13 cellular contexts compared by ENCODE assay signal in the genomic region with DNA sequence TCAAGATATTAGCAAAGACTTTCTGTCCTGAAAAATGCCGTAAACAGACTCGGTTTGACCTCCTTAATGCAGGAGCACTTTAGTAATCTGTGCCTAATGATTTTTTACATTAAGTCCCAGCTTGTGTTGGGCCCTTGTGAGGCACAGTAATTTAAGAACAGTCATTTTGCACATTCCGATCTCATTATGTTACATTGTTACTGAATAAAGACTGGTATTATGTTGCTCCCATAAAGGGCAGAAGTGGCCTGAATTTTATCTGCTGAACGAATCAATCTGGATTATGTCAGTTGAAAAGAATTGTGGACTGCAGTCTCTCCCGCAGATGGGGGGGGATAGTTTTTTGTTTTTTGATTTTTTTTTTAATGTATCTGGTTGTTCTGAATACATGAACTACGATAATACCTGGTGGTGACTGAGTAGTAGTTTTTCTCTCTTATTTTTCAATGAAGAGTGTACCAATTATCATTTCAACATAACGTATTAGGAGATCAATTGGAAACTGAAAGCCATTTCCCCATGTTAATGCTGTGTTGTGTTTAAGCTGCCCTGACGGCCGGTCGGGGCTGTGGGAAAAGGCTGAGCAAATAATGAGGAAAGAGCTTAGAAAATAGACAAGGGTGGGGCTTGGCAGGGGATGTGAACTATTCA.
DNase-seq lines count a peak whose midpoint lies in the region; ATAC-seq and TF ChIP-seq lines count a peak whose summit lies in the region.
"Had no signal": no experiment of that assay in that cellular context is flagged by ENCODE, and none has a peak within 500 bp of the region (broad histone marks: within the 10 kb centered on the region; RNA-seq: fewer than 3 reads in every experiment).

No MANE protein-coding gene starts in this region.

- TF ChIP-seq CTCF in RWPE2 (IDR thresholded peaks at IDR 0.05; ENCODE audit: poor library complexity, severe bottlenecking) (no peak), foreskin fibroblast (IDR thresholded peaks at IDR 0.05; ENCODE audit: low read depth, low read length) (no peak)

- DNase-seq in Daoy (ENCODE audit: low read depth), result peak; percentile 72
- no peak for DNase-seq in RWPE2 (ENCODE audit: low spot score)
- peak; percentile 12 to 29 for DNase-seq in foreskin fibroblast
- DNase-seq in retina, result peak; percentile 79
- DNase-seq in ecto neural progenitor cell (ENCODE audit: low spot score), result no peak
- DNase-seq in mucosa of gallbladder (ENCODE audit: low spot score), result no peak
- DNase-seq: activated CD4-positive, alpha-beta T cell treated with anti-CD3 and anti-CD28 coated beads, Interleukin-2, amount 10 ng/mL, durations not matched to agents 7 days and 5 days; CD4-positive, CD25-positive, alpha-beta regulatory T cell; esophagus squamous epithelium; NCI-H1417; NCI-H774 had no signal

- H3K27ac ChIP-seq in RWPE2 (ENCODE audit: poor library complexity, severe bottlenecking), result no peak overlapping the region

- no peaks in the 10 kb centered on the region for H3K36me3 ChIP-seq in RWPE2 (ENCODE audit: low read depth)
- H3K36me3 ChIP-seq: esophagus squamous epithelium had no signal

- peak; percentile 27; the same call in 1 of the 3 replicates for ATAC-seq in RWPE2 (ENCODE audit: low read depth)
- ATAC-seq in GM19023 (IDR thresholded peaks at IDR 0.05; ENCODE audit: unreplicated experiment), result no peak
- no peak for ATAC-seq in GM18858 (IDR thresholded peaks at IDR 0.05; ENCODE audit: unreplicated experiment)

- no peaks in the 10 kb centered on the region for H3K9me3 ChIP-seq in RWPE2 (ENCODE audit: severe bottlenecking)
- H3K9me3 ChIP-seq: esophagus squamous epithelium had no signal

- no peaks in the 10 kb centered on the region for H3K27me3 ChIP-seq in RWPE2 (ENCODE audit: insufficient read depth, poor library complexity, severe bottlenecking)

- H3K4me3 ChIP-seq in RWPE2 (ENCODE audit: severe bottlenecking), result no peak overlapping the region
- H3K4me3 ChIP-seq in foreskin fibroblast (ENCODE audit: low read depth in 1 of 2, low read length in 2 of 2), result peak overlapping the region; percentile 22 to 40

- no peaks in the 10 kb centered on the region for H3K4me1 ChIP-seq in RWPE2 (ENCODE audit: insufficient read depth, poor library complexity, severe bottlenecking)

Comparison
In these comparisons a context has a peak if more than half of its experiments do, and no peak if none do; other contexts are left out.
1. DNase-seq: peak in Daoy (single experiment), foreskin fibroblast (2 of 2) and retina (single experiment); none in RWPE2 (single experiment), ecto neural progenitor cell (single experiment) and mucosa of gallbladder (single experiment).